ENCODE assay signal across 25 cellular contexts in genomic region chr20:39660251-39660650, GRCh38.
DNase-seq lines count a peak whose midpoint lies in the region; ATAC-seq, FAIRE-seq and TF ChIP-seq lines count a peak whose summit lies in the region.
"Had no signal": no experiment of that assay in that cellular context is flagged by ENCODE, and none has a peak within 500 bp of the region (broad histone marks: within the 10 kb centered on the region; RNA-seq: fewer than 3 reads in every experiment).

No MANE protein-coding gene starts in this region.

- TF ChIP-seq CTCF in OCI-LY3 (IDR thresholded peaks at IDR 0.05; ENCODE audit: low read depth, low read length) (no peak), endothelial cell of umbilical vein (IDR thresholded peaks at IDR 0.05; ENCODE audit: extremely low read depth in 1 of 2, insufficient read depth in 1 of 2, low read depth in 1 of 2, low read length in 2 of 2) (no peak)

- H4K20me1 ChIP-seq in OCI-LY3 (ENCODE audit: insufficient read depth, low read length) (no peaks in the 10 kb centered on the region), endothelial cell of umbilical vein (replicated peaks; ENCODE audit: control insufficient read depth, extremely low read depth, insufficient read depth, low read length) (no peaks in the 10 kb centered on the region)

- H3K27me3 ChIP-seq in OCI-LY3 (ENCODE audit: low read depth, low read length) (no peaks in the 10 kb centered on the region), endothelial cell of umbilical vein (ENCODE audit: control insufficient read depth in 2 of 2, insufficient read depth in 2 of 2, low read length in 2 of 2) (no peaks in the 10 kb centered on the region)
- H3K27me3 ChIP-seq: esophagus squamous epithelium had no signal

- H3K27ac Mint-ChIP-seq in memory B cell: peak overlapping the region; percentile 3
- H3K27ac Mint-ChIP-seq: activated naive CD8-positive, alpha-beta T cell treated with anti-CD3 and anti-CD28 coated beads, Interleukin-2, amount 50 U/mL, for 24 hours; nephron had no signal

- no peaks in the 10 kb centered on the region for H3K36me3 Mint-ChIP-seq in memory B cell

- H3K9me3 ChIP-seq in OCI-LY3 (ENCODE audit: insufficient read depth, low read length) (no peaks in the 10 kb centered on the region), endothelial cell of umbilical vein (replicated peaks; ENCODE audit: control insufficient read depth, insufficient read depth, low read length) (no peaks in the 10 kb centered on the region)
- H3K9me3 ChIP-seq: esophagus squamous epithelium, spleen had no signal

- DNase-seq in A172 (ENCODE audit: low spot score): peak; percentile 56
- peak; percentile 92 for DNase-seq in endothelial cell of umbilical vein (ENCODE audit: low read depth, low spot score)
- DNase-seq in memory B cell (ENCODE audit: low spot score in 2 of 2): no peak
- DNase-seq in RPMI8226: no peak
- DNase-seq in NK-92 treated with Interleukin-12 subunit alpha and Interleukin-12 subunit beta, amount 100 ng/mL, for 24 hours (lab: John Stamatoyannopoulos, UW): no peak
- DNase-seq: activated CD4-positive, alpha-beta T cell treated with anti-CD3 and anti-CD28 coated beads, Interleukin-2, amount 50 U/mL, for 1 hour; activated CD8-positive, alpha-beta memory T cell treated with anti-CD3 and anti-CD28 coated beads, Interleukin-2, amount 50 U/mL, for 4 hours; activated effector memory CD4-positive, alpha-beta T cell treated with Interleukin-2 at 50 U/mL for 16 hours; activated naive CD8-positive, alpha-beta T cell treated with anti-CD3 and anti-CD28 coated beads, Interleukin-2, amount 50 U/mL, for 24 hours; C1 segment of cervical spinal cord; caudate nucleus; esophagus squamous epithelium; hippocampal formation; kidney; NCI-H1092; NCI-H2029 treated with DMSO at 0.1 percent for 48 hours; NCI-H446; spleen; stimulated activated CD4-positive, alpha-beta T cell treated with anti-CD3 and anti-CD28 coated beads, Interleukin-4, amount 100 ng/mL, for 4 hours had no signal

- H3K27me3 Mint-ChIP-seq in memory B cell: peaks cover under 1% of the 10 kb centered on the region
- H3K27me3 Mint-ChIP-seq: activated naive CD8-positive, alpha-beta T cell treated with anti-CD3 and anti-CD28 coated beads, Interleukin-2, amount 50 U/mL, for 24 hours had no signal

- H3K36me3 ChIP-seq in OCI-LY3 (replicated peaks; ENCODE audit: low read depth, low read length): peaks cover 4% of the 10 kb centered on the region
- no peaks in the 10 kb centered on the region for H3K36me3 ChIP-seq in endothelial cell of umbilical vein (ENCODE audit: control insufficient read depth in 2 of 2, extremely low read depth in 1 of 2, insufficient read depth in 2 of 2, low read length in 2 of 2)
- H3K36me3 ChIP-seq: esophagus squamous epithelium, spleen had no signal

- H3K4me2 ChIP-seq in OCI-LY3 (ENCODE audit: low read length) (peak overlapping the region; percentile 54; the same call in 1 of the 2 replicates), endothelial cell of umbilical vein (ENCODE audit: insufficient read depth, low read length) (peak overlapping the region; percentile 53)

- dilution Hi-C loops in endothelial cell of umbilical vein (cut with MboI; ENCODE audit: extremely low pct_ligation_motif_present, low sequenced_read_pairs): no loop called here

- peak; percentile 40 for TF ChIP-seq POLR2A in endothelial cell of umbilical vein (IDR thresholded peaks at IDR 0.05; ENCODE audit: low read depth, low read length)

- H3K4me1 ChIP-seq in OCI-LY3 (ENCODE audit: low read length) (peaks cover 33% of the 10 kb centered on the region), endothelial cell of umbilical vein (ENCODE audit: control insufficient read depth, extremely low read depth, insufficient read depth, low read length) (peaks cover 28% of the 10 kb centered on the region)
- H3K4me1 ChIP-seq: spleen had no signal

- H3K4me1 Mint-ChIP-seq in memory B cell: peaks cover 9% of the 10 kb centered on the region
- H3K4me1 Mint-ChIP-seq: activated naive CD8-positive, alpha-beta T cell treated with anti-CD3 and anti-CD28 coated beads, Interleukin-2, amount 50 U/mL, for 24 hours; nephron had no signal

- no peak overlapping the region for H2AFZ ChIP-seq in OCI-LY3 (ENCODE audit: low read depth, low read length)
- no peak overlapping the region for H2AFZ ChIP-seq in endothelial cell of umbilical vein (ENCODE audit: low read depth, low read length)

- intact Hi-C loops in endothelial cell of umbilical vein (cut with micrococcal nuclease): loop anchor here (1.0 to 10.0 kb wide), 4 partner anchors 72 to 395 kb away; no protein-coding TSS in a partner anchor

- H3K79me2 ChIP-seq in OCI-LY3 (ENCODE audit: low read length): no peaks in the 10 kb centered on the region
- no peaks in the 10 kb centered on the region for H3K79me2 ChIP-seq in endothelial cell of umbilical vein (ENCODE audit: control insufficient read depth, insufficient read depth, low read length)

- no peaks in the 10 kb centered on the region for H3K9me3 Mint-ChIP-seq in memory B cell
- H3K9me3 Mint-ChIP-seq: nephron had no signal

- H3K9me1 ChIP-seq in endothelial cell of umbilical vein (replicated peaks; ENCODE audit: control insufficient read depth, extremely low read depth, insufficient read depth, low read length): no peaks in the 10 kb centered on the region

- FAIRE-seq in endothelial cell of umbilical vein (lab: Jason Lieb, UNC): peak; percentile 92
- FAIRE-seq: A204.1, kidney had no signal

- H3K27ac ChIP-seq in OCI-LY3 (ENCODE audit: low read length) (peak overlapping the region; percentile 65), endothelial cell of umbilical vein (ENCODE audit: insufficient read depth, low read depth, low read length) (peak overlapping the region; percentile 83)
- H3K27ac ChIP-seq: esophagus squamous epithelium, spleen had no signal

- BruUV-seq in endothelial cell of umbilical vein (replicated peaks; lab: Mats Ljungman, UMichigan): no TSS peak

- H3K4me3 ChIP-seq in OCI-LY3 (ENCODE audit: low read length) (no peak overlapping the region), endothelial cell of umbilical vein (replicated peaks in 1 of 3; ENCODE audit: insufficient read depth in 1 of 3, low read depth in 1 of 3, low read length in 3 of 3) (no peak overlapping the region)
- H3K4me3 ChIP-seq: esophagus squamous epithelium, spleen had no signal

- no peak overlapping the region for H3K4me3 Mint-ChIP-seq in memory B cell
- H3K4me3 Mint-ChIP-seq: activated naive CD8-positive, alpha-beta T cell treated with anti-CD3 and anti-CD28 coated beads, Interleukin-2, amount 50 U/mL, for 24 hours; nephron had no signal

- POLR2A ChIA-PET in endothelial cell of umbilical vein (lab: Charles Lee): no interaction called here

- H3K9ac ChIP-seq in OCI-LY3 (ENCODE audit: low read length): peak overlapping the region; percentile 2; the same call in 1 of the 2 replicates
- H3K9ac ChIP-seq in endothelial cell of umbilical vein (replicated peaks; ENCODE audit: extremely low read depth, insufficient read depth, low read length): peak overlapping the region; percentile 64

- CTCF ChIA-PET in endothelial cell of umbilical vein (lab: Charles Lee): interaction anchor here (1.1 kb wide), 1 partner anchor 214 kb away, joined by 4 read pairs; no protein-coding TSS in a partner anchor

- ATAC-seq in memory B cell (ENCODE audit: low read depth) (no peak), HG02870 (IDR thresholded peaks at IDR 0.05; ENCODE audit: unreplicated experiment) (no peak), GM19395 (IDR thresholded peaks at IDR 0.05; ENCODE audit: unreplicated experiment) (no peak)
- ATAC-seq: activated naive CD8-positive, alpha-beta T cell treated with anti-CD3 and anti-CD28 coated beads, Interleukin-2, amount 50 U/mL, for 24 hours; Right ventricle myocardium inferior had no signal

TF ChIP-seq in endothelial cell of umbilical vein, 7 proteins besides CTCF, POLR2A, EP300 and RAD21:
- TF ChIP-seq JUN (IDR thresholded peaks at IDR 0.05; ENCODE audit: borderline replicate concordance, insufficient read depth, insufficient read length, low read depth) (peak; percentile 74), FOS (IDR thresholded peaks at IDR 0.05; ENCODE audit: borderline replicate concordance, insufficient read depth, low read length) (peak; percentile 76), MYC (IDR thresholded peaks at IDR 0.05; ENCODE audit: low read depth, low read length) (no peak), POLR2AphosphoS5 (IDR thresholded peaks at IDR 0.05; ENCODE audit: insufficient read depth, low read depth, low read length) (peak; percentile 47), MAX (IDR thresholded peaks at IDR 0.05; ENCODE audit: insufficient read depth, insufficient read length) (no peak), EZH2 (IDR thresholded peaks at IDR 0.05; ENCODE audit: borderline replicate concordance, low read depth, low read length, severe bottlenecking) (no peak), GATA2 (IDR thresholded peaks at IDR 0.05; ENCODE audit: insufficient read depth, insufficient read length, low read depth, low read length) (peak; percentile 17)

Comparison
In these comparisons a context has a peak if more than half of its experiments do, and no peak if none do; other contexts are left out.
1. DNase-seq: peak in A172 (single experiment) and endothelial cell of umbilical vein (single experiment); none in memory B cell (0 of 2), RPMI8226 (single experiment) and NK-92 treated with Interleukin-12 subunit alpha and Interleukin-12 subunit beta, amount 100 ng/mL, for 24 hours (single experiment).